Comparison of ENCODE assay signal across 19 cellular contexts in genomic region chr9:108787664-108788048, GRCh38.
DNase-seq lines count a peak whose midpoint lies in the region; ATAC-seq lines count a peak whose summit lies in the region.
"Had no signal": no experiment of that assay in that cellular context is flagged by ENCODE, and none has a peak within 500 bp of the region (broad histone marks: within the 10 kb centered on the region; RNA-seq: fewer than 3 reads in every experiment).

No MANE protein-coding gene starts in this region.

- H3K4me1 ChIP-seq in ectodermal cell (ENCODE audit: control insufficient read depth, insufficient read depth, low read length) = peaks cover 27% of the 10 kb centered on the region
- peaks cover 3 to 24% of the 10 kb centered on the region in 2 experiments for H3K4me1 ChIP-seq in trophoblast cell (ENCODE audit: control insufficient read depth in 1 of 2, insufficient read depth in 2 of 2, low read length in 2 of 2)

- no peak overlapping the region for H2AFZ ChIP-seq in trophoblast cell (ENCODE audit: insufficient read depth, low read length, poor library complexity)

- no peak overlapping the region for H2BK5ac ChIP-seq in trophoblast cell (ENCODE audit: low read depth, low read length, poor library complexity)

- no peaks in the 10 kb centered on the region for H3K27me3 ChIP-seq in ectodermal cell (ENCODE audit: control insufficient read depth, insufficient read depth, low read length, poor library complexity, severe bottlenecking)
- no peaks in the 10 kb centered on the region for H3K27me3 ChIP-seq in trophoblast cell (ENCODE audit: insufficient read depth, low read length)
- H3K27me3 ChIP-seq: adrenal gland, ovary had no signal

- peaks cover 3% of the 10 kb centered on the region for H3K79me1 ChIP-seq in trophoblast cell (ENCODE audit: low read length)

- H3K4me3 Mint-ChIP-seq in stimulated activated effector memory CD8-positive, alpha-beta T cell treated with anti-CD3 and anti-CD28 coated beads, Interleukin-12 subunit alpha, Interleukin-12 subunit beta, amount 100 ng/mL, for 72 hours = no peak overlapping the region
- H3K4me3 Mint-ChIP-seq: IgD-negative memory B cell; T-helper 2 cell treated with Interferon-gamma antibody and Interleukin-4, amounts not matched to agents 5 μg/mL and 100 μg/mL, for 36 hours had no signal

- no peak overlapping the region for H3K27ac Mint-ChIP-seq in stimulated activated effector memory CD8-positive, alpha-beta T cell treated with anti-CD3 and anti-CD28 coated beads, Interleukin-12 subunit alpha, Interleukin-12 subunit beta, amount 100 ng/mL, for 72 hours
- H3K27ac Mint-ChIP-seq: activated T-helper 2 cell treated with anti-CD3 and anti-CD28 coated beads, Interferon-gamma antibody, Interleukin-2, Interleukin-4, amounts not matched to agents 10 μg/mL and 5 μg/mL and 100 μg/mL, durations not matched to agents 14 hours and 24 hours and 36 hours; T-helper 2 cell treated with Interferon-gamma antibody and Interleukin-4, amounts not matched to agents 5 μg/mL and 100 μg/mL, for 36 hours had no signal

- WGBS in ectodermal cell, 2 experiments = 80 to 83% methylated on average over 7 of the region's 7 CpGs
- no CpG with 5 or more reads among the region's 7 CpGs for WGBS in trophoblast cell (ENCODE audit: extremely low coverage, insufficient coverage, insufficient read length)

- peak overlapping the region; percentile 29 for H3K4me2 ChIP-seq in trophoblast cell (ENCODE audit: low read length)

- no peaks in the 10 kb centered on the region for H3K79me2 ChIP-seq in trophoblast cell (ENCODE audit: control insufficient read depth, insufficient read depth, low read length, poor library complexity)

- DNase-seq in NCI-H524 (lab: John Stamatoyannopoulos, UW) = peak; percentile 37 to 81
- no peak for DNase-seq in trophoblast cell
- DNase-seq in AG20443 (ENCODE audit: low spot score) = no peak
- DNase-seq in NCI-H146 treated with DMSO at 0.1 percent for 48 hours (lab: John Stamatoyannopoulos, UW; ENCODE audit: unreplicated experiment) = no peak
- no peak for DNase-seq in activated CD8-positive, alpha-beta memory T cell treated with anti-CD3 and anti-CD28 coated beads for 24 hours
- no peak for DNase-seq in stimulated activated effector memory CD8-positive, alpha-beta T cell treated with anti-CD3 and anti-CD28 coated beads, Interleukin-12 subunit alpha, Interleukin-12 subunit beta, amount 100 ng/mL, for 72 hours (ENCODE audit: low spot score in 2 of 2)
- DNase-seq: activated CD4-positive, CD25-positive, alpha-beta regulatory T cell treated with anti-CD3 and anti-CD28 coated beads, Interleukin-2, amount 50 U/mL, for 72 hours; central memory CD4-positive, alpha-beta T cell; effector memory CD4-positive, alpha-beta T cell; left colon; ovary; stimulated activated CD4-positive, alpha-beta T cell treated with anti-CD3 and anti-CD28 coated beads, Interleukin-4, amount 100 ng/mL, for 1 hour; substantia nigra had no signal

- H3K23ac ChIP-seq in trophoblast cell (ENCODE audit: low read length) = no peak overlapping the region

- H3K9me3 ChIP-seq in ectodermal cell (ENCODE audit: control insufficient read depth, low read length) = no peaks in the 10 kb centered on the region
- peaks cover 3% of the 10 kb centered on the region for H3K9me3 ChIP-seq in trophoblast cell (ENCODE audit: insufficient read depth, low read depth, low read length)

- H3K14ac ChIP-seq in trophoblast cell (ENCODE audit: low read length) = no peak overlapping the region

- ATAC-seq in GM19351 (IDR thresholded peaks at IDR 0.05; ENCODE audit: unreplicated experiment) = peak; percentile 34
- no peak for ATAC-seq in stimulated activated effector memory CD8-positive, alpha-beta T cell treated with anti-CD3 and anti-CD28 coated beads, Interleukin-12 subunit alpha, Interleukin-12 subunit beta, amount 100 ng/mL, for 72 hours
- ATAC-seq: left colon had no signal

- H3K4me1 Mint-ChIP-seq in stimulated activated effector memory CD8-positive, alpha-beta T cell treated with anti-CD3 and anti-CD28 coated beads, Interleukin-12 subunit alpha, Interleukin-12 subunit beta, amount 100 ng/mL, for 72 hours = no peaks in the 10 kb centered on the region
- H3K4me1 Mint-ChIP-seq: IgD-negative memory B cell had no signal

- H2BK12ac ChIP-seq in trophoblast cell (ENCODE audit: low read length) = no peak overlapping the region

- no peak overlapping the region for H3K18ac ChIP-seq in trophoblast cell (ENCODE audit: low read length)

- H4K12ac ChIP-seq in trophoblast cell (ENCODE audit: low read depth, low read length) = no peak overlapping the region

- H3K4me3 ChIP-seq in ectodermal cell (ENCODE audit: insufficient read depth, low read depth, low read length) = no peak overlapping the region
- no peak overlapping the region for H3K4me3 ChIP-seq in trophoblast cell (ENCODE audit: low read depth, low read length)
- H3K4me3 ChIP-seq: adrenal gland, ovary had no signal

- H3K9me3 Mint-ChIP-seq in stimulated activated effector memory CD8-positive, alpha-beta T cell treated with anti-CD3 and anti-CD28 coated beads, Interleukin-12 subunit alpha, Interleukin-12 subunit beta, amount 100 ng/mL, for 72 hours = no peaks in the 10 kb centered on the region
- H3K9me3 Mint-ChIP-seq: activated T-helper 2 cell treated with anti-CD3 and anti-CD28 coated beads, Interferon-gamma antibody, Interleukin-2, Interleukin-4, amounts not matched to agents 10 μg/mL and 5 μg/mL and 100 μg/mL, durations not matched to agents 14 hours and 24 hours and 36 hours; T-helper 2 cell treated with Interferon-gamma antibody and Interleukin-4, amounts not matched to agents 5 μg/mL and 100 μg/mL, for 36 hours had no signal

- H2BK120ac ChIP-seq in trophoblast cell (ENCODE audit: insufficient read depth, low read length, poor library complexity) = peak overlapping the region; percentile 33

- peak overlapping the region; percentile 15 for H4K91ac ChIP-seq in trophoblast cell (ENCODE audit: low read depth, low read length)

- H3K9ac ChIP-seq in trophoblast cell (ENCODE audit: low read length) = no peak overlapping the region

- H3K27ac ChIP-seq in ectodermal cell (ENCODE audit: insufficient read depth, low read depth, low read length, poor library complexity, severe bottlenecking) (peak overlapping the region; percentile 79), trophoblast cell (ENCODE audit: low read depth, low read length) (no peak overlapping the region)
- H3K27ac ChIP-seq: adrenal gland, ovary had no signal

- H3K4ac ChIP-seq in trophoblast cell (ENCODE audit: low read depth, low read length) = no peak overlapping the region

- H3K36me3 ChIP-seq in ectodermal cell (ENCODE audit: control insufficient read depth, insufficient read depth, low read length) (no peaks in the 10 kb centered on the region), trophoblast cell (ENCODE audit: control insufficient read depth in 1 of 2, insufficient read depth in 2 of 2, low read length in 2 of 2) (no peaks in the 10 kb centered on the region)
- H3K36me3 ChIP-seq: adrenal gland, ovary had no signal

- no peak overlapping the region for H2AK5ac ChIP-seq in trophoblast cell (ENCODE audit: low read length)

- peak overlapping the region; percentile 22 for H4K8ac ChIP-seq in trophoblast cell (ENCODE audit: low read depth, low read length)

- no peaks in the 10 kb centered on the region for H3K36me3 Mint-ChIP-seq in stimulated activated effector memory CD8-positive, alpha-beta T cell treated with anti-CD3 and anti-CD28 coated beads, Interleukin-12 subunit alpha, Interleukin-12 subunit beta, amount 100 ng/mL, for 72 hours
- H3K36me3 Mint-ChIP-seq: IgD-negative memory B cell had no signal

Comparison
In these comparisons a context has a peak if more than half of its experiments do, and no peak if none do; other contexts are left out.
1. DNase-seq: peak in NCI-H524 (2 of 2); none in trophoblast cell (0 of 2), AG20443 (single experiment), NCI-H146 treated with DMSO at 0.1 percent for 48 hours (single experiment), activated CD8-positive, alpha-beta memory T cell treated with anti-CD3 and anti-CD28 coated beads for 24 hours (single experiment) and stimulated activated effector memory CD8-positive, alpha-beta T cell treated with anti-CD3 and anti-CD28 coated beads, Interleukin-12 subunit alpha, Interleukin-12 subunit beta, amount 100 ng/mL, for 72 hours (0 of 2).